ENCODE assay signal across 8 cellular contexts in the genomic region with DNA sequence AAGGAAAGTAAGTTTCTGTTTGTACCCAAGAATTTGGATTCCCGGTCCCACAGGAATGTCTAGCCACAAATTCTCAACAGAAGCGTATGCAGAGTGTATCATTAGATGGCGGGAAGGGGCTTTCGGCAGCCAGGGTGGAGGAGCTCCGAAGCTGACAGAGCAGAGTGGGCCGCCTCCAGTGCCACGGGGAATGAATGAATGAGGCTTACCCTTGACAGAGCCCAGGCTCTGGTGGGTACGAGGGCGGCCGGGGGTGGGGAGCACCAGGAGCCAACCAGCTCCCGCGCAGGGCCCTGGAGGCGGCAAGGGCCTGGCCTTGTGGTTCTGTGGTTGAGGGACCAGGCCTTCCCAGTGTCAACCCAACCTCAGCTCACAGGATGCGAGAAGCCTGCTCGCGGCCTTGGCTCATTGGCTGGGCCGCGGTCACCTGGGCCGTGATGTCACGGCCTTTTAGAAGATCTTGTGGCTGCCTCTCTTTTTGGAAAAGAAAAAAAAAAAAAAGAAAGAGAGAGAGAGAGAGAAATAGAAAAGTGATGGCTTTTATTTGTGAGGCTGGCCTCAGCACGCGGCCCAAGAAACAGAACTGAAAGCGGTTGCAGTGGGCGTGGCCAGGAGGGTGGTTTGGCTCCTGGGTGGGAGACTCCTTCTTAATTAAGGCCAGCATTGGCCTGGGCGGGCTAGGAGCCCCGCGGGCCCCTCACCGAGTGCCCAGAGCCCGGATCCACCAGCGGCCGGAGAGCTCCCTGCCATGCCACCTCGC. TPM values are rescaled to one million over a fixed set of nuclear protein-coding genes. Genes with fewer than 3 reads are reported as not detected.
A peak's percentile ranks its signal among the peaks of the same experiment; 100 is the strongest.
DNase-seq lines count a peak whose midpoint lies in the region; ATAC-seq and FAIRE-seq lines count a peak whose summit lies in the region.

No MANE protein-coding gene starts in this region.

- ATAC-seq in GM18858 (IDR thresholded peaks at IDR 0.05; ENCODE audit: unreplicated experiment) (peak; percentile 84), HG02885 (IDR thresholded peaks at IDR 0.05; ENCODE audit: poor library complexity, unreplicated experiment) (peak; percentile 88)

- H3K4me1 ChIP-seq in SJSA1 (replicated peaks) = peaks cover 54% of the 10 kb centered on the region
- no peaks in the 10 kb centered on the region for H3K4me1 ChIP-seq in small intestine (ENCODE audit: control insufficient read depth in 2 of 2, insufficient read depth in 1 of 2, low read depth in 1 of 2, low read length in 1 of 2)

- H3K27me3 Mint-ChIP-seq in activated naive CD8-positive, alpha-beta T cell = no peaks in the 10 kb centered on the region

- H3K27me3 ChIP-seq in SJSA1 (replicated peaks) (no peaks in the 10 kb centered on the region), small intestine (ENCODE audit: control insufficient read depth in 2 of 2, insufficient read depth in 2 of 2, low read length in 2 of 2) (no peaks in the 10 kb centered on the region)

- no peaks in the 10 kb centered on the region; the same call in 1 of the 2 replicates for H3K36me3 ChIP-seq in SJSA1
- no peaks in the 10 kb centered on the region for H3K36me3 ChIP-seq in small intestine (ENCODE audit: control insufficient read depth in 2 of 2, insufficient read depth in 2 of 2, low read length in 2 of 2)

- peaks cover 78% of the 10 kb centered on the region for H3K4me1 Mint-ChIP-seq in activated naive CD8-positive, alpha-beta T cell (ENCODE audit: low read depth)

- H3K36me3 Mint-ChIP-seq in activated naive CD8-positive, alpha-beta T cell = peaks cover 7% of the 10 kb centered on the region

- H3K27ac ChIP-seq in SJSA1 (peak overlapping the region; percentile 96), small intestine (ENCODE audit: low read depth in 1 of 2, low read length in 1 of 2) (peak overlapping the region; percentile 67 to 72)

- peak overlapping the region; percentile 94 for H3K4me3 Mint-ChIP-seq in activated naive CD8-positive, alpha-beta T cell

- H3K9me3 Mint-ChIP-seq in activated naive CD8-positive, alpha-beta T cell (ENCODE audit: low read depth) = no peaks in the 10 kb centered on the region

- H3K27ac Mint-ChIP-seq in activated naive CD8-positive, alpha-beta T cell = peak overlapping the region; percentile 97

- H3K4me3 ChIP-seq in SJSA1 (peak overlapping the region; percentile 35), small intestine (ENCODE audit: low read depth in 1 of 2, low read length in 2 of 2) (peak overlapping the region in 1 of 2 donors; percentile 52)

- H3K9me3 ChIP-seq in SJSA1 (replicated peaks) = no peaks in the 10 kb centered on the region
- H3K9me3 ChIP-seq in small intestine (ENCODE audit: control insufficient read depth, low read depth) = no peaks in the 10 kb centered on the region

- 57 to 85% (median 65%) methylated on average over 32 of the region's 32 CpGs for WGBS in small intestine, 3 donors

- no peak for FAIRE-seq in small intestine (lab: Jason Lieb, UNC)

- DNase-seq in SJSA1 (ENCODE audit: low read depth in 1 of 2, low spot score in 2 of 2) (peak; percentile 93 to 98), small intestine (peak; percentile 77), retina (no peak), mesenteric fat pad (ENCODE audit: low spot score) (no peak), OCI-M1 (lab: John Stamatoyannopoulos, UW) (no peak)

RNA-seq across cellular contexts. Expression of a gene that starts 34.9 kb away (rescaled TPM):
- 7.3 and 8.8 TPM in 2 replicates for total RNA-seq in SJSA1 (2014; rRNA removed; shearing (Covaris generic))
- 1 to 10 TPM; 1.1 to 5.4 (median 2.2) TPM for polyA plus RNA-seq in small intestine
- 3.4 TPM for total RNA-seq in mesenteric fat pad

Comparison
In these comparisons a context has a peak if more than half of its experiments do, and no peak if none do; other contexts are left out.
1. DNase-seq: peak in SJSA1 (2 of 2) and small intestine (single experiment); none in retina (single experiment), mesenteric fat pad (single experiment) and OCI-M1 (single experiment).